8 cellular contexts compared by ENCODE assay signal in the genomic region with DNA sequence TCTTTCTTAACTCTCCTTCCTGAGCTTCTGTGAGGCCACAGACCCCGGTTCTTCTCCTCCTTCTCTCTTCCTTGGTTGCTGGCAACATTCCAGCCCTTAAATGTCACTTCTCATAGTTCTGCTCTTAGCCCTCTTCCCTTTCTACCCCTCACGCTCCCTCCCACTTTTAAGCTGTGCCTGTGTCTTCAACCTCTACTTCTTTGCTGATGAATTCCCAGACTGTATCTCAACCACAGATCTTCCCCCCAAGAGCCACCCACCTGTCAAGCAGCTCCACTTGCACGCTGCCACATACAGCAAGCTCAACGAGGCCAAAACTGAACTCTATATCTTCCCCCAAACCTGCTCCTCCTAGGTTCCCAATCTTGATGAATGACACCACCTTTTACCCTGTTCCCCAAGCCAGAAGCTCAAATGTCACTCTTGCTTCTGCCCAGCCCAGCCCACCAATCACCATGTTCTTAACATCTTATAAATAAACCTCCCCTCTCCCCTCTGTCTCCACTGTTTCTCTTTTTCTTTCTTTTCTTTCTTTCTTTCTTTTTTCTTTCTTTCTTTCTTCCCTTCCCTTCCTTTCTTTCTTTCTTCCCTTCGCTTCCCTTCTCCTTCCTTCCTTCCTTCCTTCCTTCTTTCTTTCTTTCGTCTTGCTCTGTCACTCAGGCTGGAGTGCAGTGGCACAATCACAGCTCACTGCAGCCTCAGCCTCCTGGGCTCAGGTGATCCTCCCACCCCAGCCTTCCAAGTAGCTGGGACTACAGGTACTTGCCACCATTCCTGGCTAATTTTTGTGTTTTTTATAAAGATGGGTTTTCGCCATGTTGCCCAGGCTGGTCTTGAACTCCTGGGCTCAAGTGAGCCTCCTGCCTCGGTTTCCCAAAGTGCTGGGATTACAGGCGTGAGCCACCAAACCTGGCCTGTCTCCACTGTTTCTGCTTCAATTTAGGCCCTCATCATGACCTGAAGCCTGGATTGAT. TPM values are rescaled to one million over a fixed set of nuclear protein-coding genes. Genes with fewer than 3 reads are reported as not detected.
A peak's percentile ranks its signal among the peaks of the same experiment; 100 is the strongest.
DNase-seq lines count a peak whose midpoint lies in the region; ATAC-seq and TF ChIP-seq lines count a peak whose summit lies in the region.

No MANE protein-coding gene starts in this region.

- no peaks in the 10 kb centered on the region for H3K36me3 Mint-ChIP-seq in T-helper 2 cell treated with Interferon-gamma antibody and Interleukin-4, amounts not matched to agents 5 μg/mL and 100 μg/mL, for 36 hours (ENCODE audit: low read depth)
- H3K36me3 Mint-ChIP-seq in endothelial cell (ENCODE audit: low read depth, unreplicated experiment) = no peaks in the 10 kb centered on the region

- H3K9me3 ChIP-seq in stomach = no peaks in the 10 kb centered on the region

- no peak for ATAC-seq in GM18511 (IDR thresholded peaks at IDR 0.05; ENCODE audit: unreplicated experiment)
- no peak for ATAC-seq in HG02642 (IDR thresholded peaks at IDR 0.05; ENCODE audit: poor library complexity, unreplicated experiment)

- no peak for TF ChIP-seq POLR2A in stomach (IDR thresholded peaks at IDR 0.05)

- H3K4me3 Mint-ChIP-seq in T-helper 2 cell treated with Interferon-gamma antibody and Interleukin-4, amounts not matched to agents 5 μg/mL and 100 μg/mL, for 36 hours = peak overlapping the region; percentile 53
- H3K4me3 Mint-ChIP-seq in endothelial cell (ENCODE audit: unreplicated experiment) = peak overlapping the region; percentile 10

- TF ChIP-seq CTCF in endothelial cell (IDR thresholded peaks at IDR 0.05; ENCODE audit: unreplicated experiment) (no peak), stomach (IDR thresholded peaks at IDR 0.05) (no peak)

- intact Hi-C loops in stomach (cut with DNase I; ENCODE audit: low total_unique reads) = no loop called here

- H3K4me3 ChIP-seq in stomach = no peak overlapping the region

- no peaks in the 10 kb centered on the region for H3K27me3 ChIP-seq in stomach

- no peak for TF ChIP-seq EP300 in stomach (IDR thresholded peaks at IDR 0.05)

- H3K4me1 Mint-ChIP-seq in T-helper 2 cell treated with Interferon-gamma antibody and Interleukin-4, amounts not matched to agents 5 μg/mL and 100 μg/mL, for 36 hours (ENCODE audit: low read depth) = peaks cover 70% of the 10 kb centered on the region
- H3K4me1 Mint-ChIP-seq in endothelial cell (ENCODE audit: unreplicated experiment) = peaks cover 21% of the 10 kb centered on the region

- no peaks in the 10 kb centered on the region for H3K27me3 Mint-ChIP-seq in T-helper 2 cell treated with Interferon-gamma antibody and Interleukin-4, amounts not matched to agents 5 μg/mL and 100 μg/mL, for 36 hours (ENCODE audit: low read depth)
- peaks cover 3% of the 10 kb centered on the region for H3K27me3 Mint-ChIP-seq in endothelial cell (ENCODE audit: unreplicated experiment)

- H3K27ac Mint-ChIP-seq in T-helper 2 cell treated with Interferon-gamma antibody and Interleukin-4, amounts not matched to agents 5 μg/mL and 100 μg/mL, for 36 hours = peak overlapping the region; percentile 87
- no peak overlapping the region for H3K27ac Mint-ChIP-seq in endothelial cell (ENCODE audit: unreplicated experiment)

- peaks cover 32 to 74% (median 43%) of the 10 kb centered on the region in 4 donors for H3K4me1 ChIP-seq in stomach

- H3K9me3 Mint-ChIP-seq in T-helper 2 cell treated with Interferon-gamma antibody and Interleukin-4, amounts not matched to agents 5 μg/mL and 100 μg/mL, for 36 hours = no peaks in the 10 kb centered on the region
- H3K9me3 Mint-ChIP-seq in endothelial cell (ENCODE audit: unreplicated experiment) = no peaks in the 10 kb centered on the region

- no peaks in the 10 kb centered on the region for H3K36me3 ChIP-seq in stomach

- DNase-seq in SIG-M5 treated with dmso at 0.1 percent for 504 hours (lab: John Stamatoyannopoulos, UW; ENCODE audit: unreplicated experiment) (peak; percentile 88), SIG-M5 (lab: John Stamatoyannopoulos, UW) (no peak), endothelial cell (ENCODE audit: low spot score) (no peak), stomach (no peak), NCI-H2227 (lab: John Stamatoyannopoulos, UW; ENCODE audit: unreplicated experiment) (no peak)
- DNase-seq in T-helper 2 cell treated with Interferon-gamma antibody and Interleukin-4, amounts not matched to agents 5 μg/mL and 100 μg/mL, for 36 hours (ENCODE audit: low spot score) = peak; percentile 86

- WGBS in stomach, 5 donors = 68 to 82% (median 76%) methylated on average over 9 of the region's 9 CpGs

- H3K27ac ChIP-seq in stomach = peak overlapping the region in 4 of 5 donors; percentile 91 to 97 (median 94)

RNA-seq across cellular contexts. Expression of gene PTP4A2, which starts 19.8 kb away (rescaled TPM):
- 162 TPM for total RNA-seq in endothelial cell (ENCODE audit: unreplicated experiment)
- total RNA-seq in stomach = 100 to 1,000 TPM in 3 of 5 donors, 10 to 100 TPM in 2; 81.7 to 330 (median 218) TPM
- 100 to 1,000 TPM in 2 of 3 donors, 10 to 100 TPM in 1; 78.6 to 182 (median 153) TPM for polyA plus RNA-seq in stomach

RNA-seq across cellular contexts. Expression of gene KHDRBS1, which starts 55.7 kb away (rescaled TPM):
- total RNA-seq in endothelial cell (ENCODE audit: unreplicated experiment) = 203 TPM
- 10 to 100 TPM; 21.4 to 99.9 (median 76.9) TPM for total RNA-seq in stomach
- polyA plus RNA-seq in stomach = 10 to 100 TPM; 50.3 to 64.5 (median 53.6) TPM

Comparison
In these comparisons a context has a peak if more than half of its experiments do, and no peak if none do; other contexts are left out.
1. DNase-seq: peak in SIG-M5 treated with dmso at 0.1 percent for 504 hours (single experiment) and T-helper 2 cell treated with Interferon-gamma antibody and Interleukin-4, amounts not matched to agents 5 μg/mL and 100 μg/mL, for 36 hours (single experiment); none in SIG-M5 (single experiment), endothelial cell (single experiment), stomach (single experiment) and NCI-H2227 (single experiment).